Comparison of ENCODE assay signal across 1 cellular context in the genomic region with DNA sequence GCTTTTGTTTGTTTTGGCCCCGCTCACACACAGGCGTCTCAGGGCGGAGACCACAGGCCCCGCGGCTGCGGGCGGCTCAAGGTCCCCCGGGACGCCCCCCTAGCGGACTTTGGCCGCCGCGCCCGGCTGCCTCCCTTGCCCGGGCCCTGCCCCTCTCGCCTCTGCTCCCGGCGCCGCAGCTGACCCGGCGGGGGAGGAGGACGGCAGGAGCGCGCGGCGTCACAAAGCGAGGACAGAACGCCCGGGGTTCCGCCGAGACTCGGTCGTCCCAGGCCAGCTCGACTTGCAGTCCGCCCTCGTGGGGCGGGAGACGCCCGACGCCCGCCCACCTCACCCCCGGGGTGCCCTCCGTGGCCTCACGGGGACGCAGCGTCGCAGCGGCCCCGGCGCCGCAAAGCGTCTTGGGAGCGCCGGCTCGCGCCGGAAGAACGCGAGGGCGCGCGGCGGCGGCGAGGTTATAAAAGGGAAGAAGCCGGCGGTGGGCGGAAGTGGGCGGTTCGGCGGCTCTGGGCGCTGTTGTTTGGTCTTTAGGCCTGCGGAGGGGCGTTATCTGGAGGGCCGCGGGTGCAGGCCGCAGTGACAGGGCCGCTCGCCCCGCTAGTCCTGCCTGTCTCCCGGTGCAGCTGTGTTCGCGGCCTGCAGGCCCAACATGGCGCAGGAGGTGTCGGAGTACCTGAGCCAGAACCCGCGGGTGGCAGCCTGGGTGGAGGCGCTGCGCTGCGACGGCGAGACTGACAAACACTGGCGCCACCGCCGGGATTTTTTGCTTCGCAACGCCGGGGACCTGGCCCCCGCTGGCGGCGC.
TF ChIP-seq lines count a peak whose summit lies in the region.

A gene with protein sequence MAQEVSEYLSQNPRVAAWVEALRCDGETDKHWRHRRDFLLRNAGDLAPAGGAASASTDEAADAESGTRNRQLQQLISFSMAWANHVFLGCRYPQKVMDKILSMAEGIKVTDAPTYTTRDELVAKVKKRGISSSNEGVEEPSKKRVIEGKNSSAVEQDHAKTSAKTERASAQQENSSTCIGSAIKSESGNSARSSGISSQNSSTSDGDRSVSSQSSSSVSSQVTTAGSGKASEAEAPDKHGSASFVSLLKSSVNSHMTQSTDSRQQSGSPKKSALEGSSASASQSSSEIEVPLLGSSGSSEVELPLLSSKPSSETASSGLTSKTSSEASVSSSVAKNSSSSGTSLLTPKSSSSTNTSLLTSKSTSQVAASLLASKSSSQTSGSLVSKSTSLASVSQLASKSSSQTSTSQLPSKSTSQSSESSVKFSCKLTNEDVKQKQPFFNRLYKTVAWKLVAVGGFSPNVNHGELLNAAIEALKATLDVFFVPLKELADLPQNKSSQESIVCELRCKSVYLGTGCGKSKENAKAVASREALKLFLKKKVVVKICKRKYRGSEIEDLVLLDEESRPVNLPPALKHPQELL (plus strand): TSS at position 488 of the 804 bp plus-strand sequence. CDS start 162 bp downstream, at position 650.

TF ChIP-seq in GM12878, 131 proteins besides CTCF, POLR2A, EP300 and RAD21 (continued from another document and continues in another):
- TF ChIP-seq, protein P1, sequence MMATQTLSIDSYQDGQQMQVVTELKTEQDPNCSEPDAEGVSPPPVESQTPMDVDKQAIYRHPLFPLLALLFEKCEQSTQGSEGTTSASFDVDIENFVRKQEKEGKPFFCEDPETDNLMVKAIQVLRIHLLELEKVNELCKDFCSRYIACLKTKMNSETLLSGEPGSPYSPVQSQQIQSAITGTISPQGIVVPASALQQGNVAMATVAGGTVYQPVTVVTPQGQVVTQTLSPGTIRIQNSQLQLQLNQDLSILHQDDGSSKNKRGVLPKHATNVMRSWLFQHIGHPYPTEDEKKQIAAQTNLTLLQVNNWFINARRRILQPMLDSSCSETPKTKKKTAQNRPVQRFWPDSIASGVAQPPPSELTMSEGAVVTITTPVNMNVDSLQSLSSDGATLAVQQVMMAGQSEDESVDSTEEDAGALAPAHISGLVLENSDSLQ (IDR thresholded peaks at IDR 0.05): peak; percentile 75
- no peak for TF ChIP-seq ZBTB11 (CRISPR knock-in tag; IDR thresholded peaks at IDR 0.05)
- TF ChIP-seq HDAC2 (IDR thresholded peaks at IDR 0.05): no peak
- no peak for TF ChIP-seq IRF4 (IDR thresholded peaks at IDR 0.05; ENCODE audit: low read depth, low read length)
- peak; percentile 75 for TF ChIP-seq CREB1 (IDR thresholded peaks at IDR 0.05; ENCODE audit: low read depth)
- no peak for TF ChIP-seq IRF3 (IDR thresholded peaks at IDR 0.05)
- no peak for TF ChIP-seq RELA (IDR thresholded peaks at IDR 0.05; ENCODE audit: borderline replicate concordance, partially characterized antibody)
- TF ChIP-seq, protein P2, sequence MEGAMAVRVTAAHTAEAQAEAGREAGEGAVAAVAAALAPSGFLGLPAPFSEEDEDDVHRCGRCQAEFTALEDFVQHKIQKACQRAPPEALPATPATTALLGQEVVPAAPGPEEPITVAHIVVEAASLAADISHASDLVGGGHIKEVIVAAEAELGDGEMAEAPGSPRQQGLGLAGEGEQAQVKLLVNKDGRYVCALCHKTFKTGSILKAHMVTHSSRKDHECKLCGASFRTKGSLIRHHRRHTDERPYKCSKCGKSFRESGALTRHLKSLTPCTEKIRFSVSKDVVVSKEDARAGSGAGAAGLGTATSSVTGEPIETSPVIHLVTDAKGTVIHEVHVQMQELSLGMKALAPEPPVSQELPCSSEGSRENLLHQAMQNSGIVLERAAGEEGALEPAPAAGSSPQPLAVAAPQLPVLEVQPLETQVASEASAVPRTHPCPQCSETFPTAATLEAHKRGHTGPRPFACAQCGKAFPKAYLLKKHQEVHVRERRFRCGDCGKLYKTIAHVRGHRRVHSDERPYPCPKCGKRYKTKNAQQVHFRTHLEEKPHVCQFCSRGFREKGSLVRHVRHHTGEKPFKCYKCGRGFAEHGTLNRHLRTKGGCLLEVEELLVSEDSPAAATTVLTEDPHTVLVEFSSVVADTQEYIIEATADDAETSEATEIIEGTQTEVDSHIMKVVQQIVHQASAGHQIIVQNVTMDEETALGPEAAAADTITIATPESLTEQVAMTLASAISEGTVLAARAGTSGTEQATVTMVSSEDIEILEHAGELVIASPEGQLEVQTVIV (IDR thresholded peaks at IDR 0.05; ENCODE audit: borderline replicate concordance, partially characterized antibody): no peak
- TF ChIP-seq TAF1 (IDR thresholded peaks at IDR 0.05; ENCODE audit: borderline replicate concordance, low read depth, low read length): peak; percentile 87
- TF ChIP-seq BACH1 (IDR thresholded peaks at IDR 0.05; ENCODE audit: borderline replicate concordance): peak; percentile 60; the same call in 1 of the 2 replicates
- peak; percentile 43 for TF ChIP-seq BCL3 (IDR thresholded peaks at IDR 0.05; ENCODE audit: borderline replicate concordance, insufficient read depth, low read depth, low read length, poor library complexity, severe bottlenecking)
- TF ChIP-seq STAT1 (conservative IDR thresholded peaks at IDR 0.05): no peak
- no peak for TF ChIP-seq ATF7 (IDR thresholded peaks at IDR 0.05; ENCODE audit: low read depth)
- no peak for TF ChIP-seq BCLAF1 (IDR thresholded peaks at IDR 0.05)
- no peak for TF ChIP-seq ZBTB4 (CRISPR knock-in tag; IDR thresholded peaks at IDR 0.05)
- TF ChIP-seq ASH2L (IDR thresholded peaks at IDR 0.05; ENCODE audit: borderline replicate concordance, low read depth): peak; percentile 55; the same call in 1 of the 2 replicates
- no peak for TF ChIP-seq MTA2 (IDR thresholded peaks at IDR 0.05; ENCODE audit: low read depth)
- TF ChIP-seq CBX5 (IDR thresholded peaks at IDR 0.05; ENCODE audit: low read depth): peak; percentile 72; the same call in 1 of the 2 replicates
- no peak for TF ChIP-seq WRNIP1 (IDR thresholded peaks at IDR 0.05; ENCODE audit: borderline replicate concordance, low read depth, low read length)
- no peak for TF ChIP-seq TCF12 (IDR thresholded peaks at IDR 0.05; ENCODE audit: low read depth, low read length)
- no peak for TF ChIP-seq JUNB (IDR thresholded peaks at IDR 0.05)
- TF ChIP-seq, protein P3, sequence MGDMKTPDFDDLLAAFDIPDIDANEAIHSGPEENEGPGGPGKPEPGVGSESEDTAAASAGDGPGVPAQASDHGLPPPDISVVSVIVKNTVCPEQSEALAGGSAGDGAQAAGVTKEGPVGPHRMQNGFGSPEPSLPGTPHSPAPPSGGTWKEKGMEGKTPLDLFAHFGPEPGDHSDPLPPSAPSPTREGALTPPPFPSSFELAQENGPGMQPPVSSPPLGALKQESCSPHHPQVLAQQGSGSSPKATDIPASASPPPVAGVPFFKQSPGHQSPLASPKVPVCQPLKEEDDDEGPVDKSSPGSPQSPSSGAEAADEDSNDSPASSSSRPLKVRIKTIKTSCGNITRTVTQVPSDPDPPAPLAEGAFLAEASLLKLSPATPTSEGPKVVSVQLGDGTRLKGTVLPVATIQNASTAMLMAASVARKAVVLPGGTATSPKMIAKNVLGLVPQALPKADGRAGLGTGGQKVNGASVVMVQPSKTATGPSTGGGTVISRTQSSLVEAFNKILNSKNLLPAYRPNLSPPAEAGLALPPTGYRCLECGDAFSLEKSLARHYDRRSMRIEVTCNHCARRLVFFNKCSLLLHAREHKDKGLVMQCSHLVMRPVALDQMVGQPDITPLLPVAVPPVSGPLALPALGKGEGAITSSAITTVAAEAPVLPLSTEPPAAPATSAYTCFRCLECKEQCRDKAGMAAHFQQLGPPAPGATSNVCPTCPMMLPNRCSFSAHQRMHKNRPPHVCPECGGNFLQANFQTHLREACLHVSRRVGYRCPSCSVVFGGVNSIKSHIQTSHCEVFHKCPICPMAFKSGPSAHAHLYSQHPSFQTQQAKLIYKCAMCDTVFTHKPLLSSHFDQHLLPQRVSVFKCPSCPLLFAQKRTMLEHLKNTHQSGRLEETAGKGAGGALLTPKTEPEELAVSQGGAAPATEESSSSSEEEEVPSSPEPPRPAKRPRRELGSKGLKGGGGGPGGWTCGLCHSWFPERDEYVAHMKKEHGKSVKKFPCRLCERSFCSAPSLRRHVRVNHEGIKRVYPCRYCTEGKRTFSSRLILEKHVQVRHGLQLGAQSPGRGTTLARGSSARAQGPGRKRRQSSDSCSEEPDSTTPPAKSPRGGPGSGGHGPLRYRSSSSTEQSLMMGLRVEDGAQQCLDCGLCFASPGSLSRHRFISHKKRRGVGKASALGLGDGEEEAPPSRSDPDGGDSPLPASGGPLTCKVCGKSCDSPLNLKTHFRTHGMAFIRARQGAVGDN (IDR thresholded peaks at IDR 0.05): peak; percentile 88
- peak; percentile 71 for TF ChIP-seq NR2C1 (IDR thresholded peaks at IDR 0.05)
- TF ChIP-seq SRF (IDR thresholded peaks at IDR 0.05; ENCODE audit: low read depth in 2 of 2, low read length in 2 of 2): peak in 1 of 2 experiments; percentile 84; a peak in 3 of 4 replicates
- TF ChIP-seq CBX3 (IDR thresholded peaks at IDR 0.05; ENCODE audit: borderline replicate concordance, low read depth): no peak
- TF ChIP-seq NR2F1 (conservative IDR thresholded peaks at IDR 0.05): peak; percentile 98
